ENCODE assay signal across 11 cellular contexts in the genomic region with DNA sequence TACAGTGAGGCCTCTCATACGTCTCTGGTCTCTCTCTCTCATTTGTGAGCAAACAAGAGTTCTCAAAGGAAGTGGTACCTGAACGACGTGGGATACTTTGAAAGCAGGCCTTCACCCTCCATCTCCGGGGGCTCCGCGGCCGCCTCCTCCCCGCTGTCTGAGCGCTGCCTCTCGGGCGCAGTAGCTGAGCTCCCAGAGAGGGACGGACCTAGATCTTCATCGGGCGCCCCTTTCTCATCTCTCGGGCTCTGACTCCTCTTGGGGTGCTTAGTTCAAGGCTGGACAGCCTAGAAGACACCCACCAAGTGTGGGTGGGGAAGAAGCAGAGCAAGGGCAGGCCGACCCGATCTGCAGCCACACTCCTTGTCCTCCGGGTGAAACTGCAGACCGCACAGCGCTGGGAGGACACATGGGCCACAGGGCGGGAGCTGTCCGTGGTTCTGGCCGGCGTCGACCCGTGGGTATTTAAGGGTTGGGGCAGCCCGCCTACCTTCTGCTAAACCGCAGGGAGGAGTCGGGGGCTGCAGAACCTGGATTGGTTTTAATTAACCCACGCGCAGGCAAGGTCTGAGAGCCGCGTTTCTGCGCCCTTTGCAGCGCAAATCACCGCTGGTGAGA.
A peak's percentile ranks its signal among the peaks of the same experiment; 100 is the strongest.
DNase-seq lines count a peak whose midpoint lies in the region; ATAC-seq and TF ChIP-seq lines count a peak whose summit lies in the region.
"Had no signal": no experiment of that assay in that cellular context is flagged by ENCODE, and none has a peak within 500 bp of the region (broad histone marks: within the 10 kb centered on the region; RNA-seq: fewer than 3 reads in every experiment).

No MANE protein-coding gene starts in this region.

- H3K27ac Mint-ChIP-seq in chondrocyte (ENCODE audit: unreplicated experiment), result no peak overlapping the region

- peaks cover 3% of the 10 kb centered on the region for H3K4me1 Mint-ChIP-seq in chondrocyte (ENCODE audit: low read depth)

- no peak for ATAC-seq in HG03565 (IDR thresholded peaks at IDR 0.05; ENCODE audit: unreplicated experiment)

- peaks cover 20% of the 10 kb centered on the region for H3K27me3 Mint-ChIP-seq in chondrocyte (ENCODE audit: low read depth)

- no peaks in the 10 kb centered on the region for H3K9me3 Mint-ChIP-seq in chondrocyte (ENCODE audit: low read depth)

- H3K36me3 ChIP-seq in liver (ENCODE audit: control insufficient read depth in 4 of 4, insufficient read depth in 3 of 4, low read depth in 1 of 4, low read length in 3 of 4) (no peaks in the 10 kb centered on the region), Karpas-422 (ENCODE audit: insufficient read depth, low read length) (no peaks in the 10 kb centered on the region)
- H3K36me3 ChIP-seq: thoracic aorta had no signal

- H3K79me2 ChIP-seq in Karpas-422 (ENCODE audit: low read length), result no peaks in the 10 kb centered on the region

- no peak for TF ChIP-seq CTCF in chondrocyte (IDR thresholded peaks at IDR 0.05)
- TF ChIP-seq CTCF in liver (IDR thresholded peaks at IDR 0.05; ENCODE audit: low read depth, low read length, missing input control), result no peak

- H4K20me1 ChIP-seq in Karpas-422 (ENCODE audit: insufficient read depth, low read depth, low read length), result no peaks in the 10 kb centered on the region

- peak; percentile 52 for DNase-seq in AG08395 (ENCODE audit: low spot score)
- peak; percentile 51 for DNase-seq in HuH-7 (ENCODE audit: low spot score)
- DNase-seq in chondrocyte (ENCODE audit: low spot score), result peak; percentile 87
- DNase-seq in Karpas-422, result no peak
- no peak for DNase-seq in NCI-H1105 (lab: John Stamatoyannopoulos, UW)
- no peak for DNase-seq in COLO668 (lab: John Stamatoyannopoulos, UW; ENCODE audit: unreplicated experiment)
- DNase-seq: CD4-positive, alpha-beta memory T cell; NCI-H1092 treated with DMSO at 0.1 percent for 48 hours had no signal

- H3K4me1 ChIP-seq in liver (ENCODE audit: control insufficient read depth in 4 of 4, insufficient read depth in 4 of 4, low read length in 3 of 4) (peaks cover 0 to 6% (median 0%) of the 10 kb centered on the region in 4 donors), Karpas-422 (ENCODE audit: low read length) (no peaks in the 10 kb centered on the region)

- H3K4me3 ChIP-seq in liver (ENCODE audit: low read depth in 1 of 3, low read length in 3 of 3) (no peak overlapping the region), Karpas-422 (ENCODE audit: low read length) (no peak overlapping the region)
- H3K4me3 ChIP-seq: thoracic aorta had no signal

- no peaks in the 10 kb centered on the region for H3K36me3 Mint-ChIP-seq in chondrocyte (ENCODE audit: low read depth)
- H3K36me3 Mint-ChIP-seq: CD4-positive, alpha-beta memory T cell had no signal

- peak overlapping the region; percentile 24 for H3K4me3 Mint-ChIP-seq in chondrocyte (ENCODE audit: unreplicated experiment)
- H3K4me3 Mint-ChIP-seq: CD4-positive, alpha-beta memory T cell had no signal

- H3K9ac ChIP-seq in liver (ENCODE audit: low read depth in 1 of 2, low read length in 2 of 2), result no peak overlapping the region
- no peak overlapping the region for H3K9ac ChIP-seq in Karpas-422 (ENCODE audit: low read length)

- peaks cover 0 to 6% (median 0%) of the 10 kb centered on the region in 4 donors for H3K27me3 ChIP-seq in liver (ENCODE audit: control insufficient read depth in 4 of 4, insufficient read depth in 4 of 4, low read length in 3 of 4)
- no peaks in the 10 kb centered on the region for H3K27me3 ChIP-seq in Karpas-422 (ENCODE audit: low read length)

- TF ChIP-seq RAD21 in liver (IDR thresholded peaks at IDR 0.05), result no peak

- H2AFZ ChIP-seq in Karpas-422 (ENCODE audit: low read length), result no peak overlapping the region

- no peak overlapping the region for H3K27ac ChIP-seq in liver (ENCODE audit: low read depth in 1 of 2, low read length in 2 of 2)
- no peak overlapping the region for H3K27ac ChIP-seq in Karpas-422 (ENCODE audit: low read length)
- H3K27ac ChIP-seq: thoracic aorta had no signal

- H3K9me2 ChIP-seq in Karpas-422 (replicated peaks; ENCODE audit: insufficient read depth, low read length), result no peaks in the 10 kb centered on the region

- no peak overlapping the region for H3K4me2 ChIP-seq in Karpas-422 (ENCODE audit: low read depth, low read length, poor library complexity, severe bottlenecking)

- no peaks in the 10 kb centered on the region for H3K9me3 ChIP-seq in liver (ENCODE audit: control insufficient read depth in 4 of 4, low read length in 3 of 4)
- no peaks in the 10 kb centered on the region for H3K9me3 ChIP-seq in Karpas-422 (ENCODE audit: low read length)
- H3K9me3 ChIP-seq: thoracic aorta had no signal

- 8% methylated on average over 36 of the region's 36 CpGs for WGBS in liver

TF ChIP-seq in liver, 16 proteins besides CTCF, POLR2A, EP300 and RAD21:
- TF ChIP-seq RXRA (IDR thresholded peaks at IDR 0.05) (no peak), TAF1 (conservative IDR thresholded peaks at IDR 0.05) (no peak), REST (IDR thresholded peaks at IDR 0.05) (peak; percentile 99), GABPA (IDR thresholded peaks at IDR 0.05 in 1 of 2, conservative IDR thresholded peaks at IDR 0.05 in 1 of 2) (no peak)
TF ChIP-seq in liver: peak in this region for 1.

Comparison
In these comparisons a context has a peak if more than half of its experiments do, and no peak if none do; other contexts are left out.
1. DNase-seq: peak in AG08395 (single experiment), HuH-7 (single experiment) and chondrocyte (single experiment); none in Karpas-422 (single experiment), NCI-H1105 (single experiment) and COLO668 (single experiment).